17 cellular contexts compared by ENCODE assay signal in the genomic region with DNA sequence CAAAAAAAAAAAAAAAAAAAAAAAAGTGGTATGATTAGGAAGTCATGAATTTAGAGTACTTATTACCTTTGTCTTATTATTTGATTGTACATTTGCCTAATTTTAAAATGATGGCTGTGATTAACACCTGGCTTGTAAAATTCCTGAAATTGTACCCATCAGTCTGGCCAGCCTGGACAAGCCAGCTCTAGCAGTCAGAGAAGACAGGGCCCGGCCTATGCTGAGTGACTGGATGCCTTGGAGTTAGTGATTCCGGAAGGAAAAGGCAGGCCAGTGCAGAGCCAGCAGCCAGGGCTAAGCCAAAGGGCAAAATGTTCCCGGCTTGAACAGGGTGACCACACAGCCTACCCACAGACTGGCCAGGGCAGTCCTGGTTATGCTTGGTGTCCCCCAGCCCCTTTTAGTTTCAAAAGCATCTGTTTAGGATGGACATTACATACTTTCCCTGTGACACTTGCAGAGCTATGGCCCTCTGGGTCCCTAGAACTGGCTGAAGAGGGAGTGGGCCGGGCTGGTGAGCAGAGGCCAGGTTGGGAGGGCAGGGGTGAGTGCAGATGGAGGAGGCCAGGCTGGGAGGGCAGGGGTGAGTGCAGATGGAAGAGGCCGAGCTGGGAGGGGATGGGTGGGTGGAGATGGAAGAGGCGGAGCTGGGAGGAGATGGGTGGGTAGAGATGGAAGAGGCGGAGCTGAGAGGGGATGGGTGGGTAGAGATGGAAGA.
A peak's percentile ranks its signal among the peaks of the same experiment; 100 is the strongest.
DNase-seq lines count a peak whose midpoint lies in the region; ATAC-seq and TF ChIP-seq lines count a peak whose summit lies in the region.
"Had no signal": no experiment of that assay in that cellular context is flagged by ENCODE, and none has a peak within 500 bp of the region (broad histone marks: within the 10 kb centered on the region; RNA-seq: fewer than 3 reads in every experiment).

No MANE protein-coding gene starts in this region.

- WGBS in ovary, 3 donors: 77 to 87% (median 83%) methylated on average over 5 to 7 of the region's 7 CpGs
- 76 to 87% (median 84%) methylated on average over 7 of the region's 7 CpGs for WGBS in psoas muscle, 3 donors

- peak overlapping the region; percentile 100 for H3K27ac ChIP-seq in epithelial cell of prostate
- no peak overlapping the region for H3K27ac ChIP-seq in ovary
- H3K27ac ChIP-seq in psoas muscle: no peak overlapping the region
- H3K27ac ChIP-seq: 22Rv1, C4-2B, HL-60 had no signal

- peak; percentile 19 for ATAC-seq in left lobe of liver
- ATAC-seq in psoas muscle: no peak

- H3K9me3 ChIP-seq in ovary (no peaks in the 10 kb centered on the region), psoas muscle (no peaks in the 10 kb centered on the region)

- intact Hi-C loops in ovary (cut with DNase I) (no loop called here), psoas muscle (cut with DNase I) (no loop called here)

- H3K4me3 ChIP-seq in ovary (no peak overlapping the region), psoas muscle (no peak overlapping the region)

- no peak for TF ChIP-seq EP300 in ovary (IDR thresholded peaks at IDR 0.05)

- no peak for TF ChIP-seq POLR2A in ovary (IDR thresholded peaks at IDR 0.05)

- peak; percentile 4 for DNase-seq in DMS79 (lab: John Stamatoyannopoulos, UW)
- no peak for DNase-seq in DMS79 treated with DMSO at 0.1 percent for 48 hours (lab: John Stamatoyannopoulos, UW)
- peak; percentile 49 for DNase-seq in epithelial cell of prostate (ENCODE audit: low read depth, low spot score)
- DNase-seq in left lobe of liver (ENCODE audit: low spot score): no peak
- no peak for DNase-seq in stimulated activated CD4-positive, alpha-beta T cell treated with anti-CD3 and anti-CD28 coated beads, Interleukin-2, amount 100 ng/mL, for 48 hours
- DNase-seq in ovary: no peak
- no peak for DNase-seq in psoas muscle
- no peak for DNase-seq in anterior cingulate cortex (lab: John Stamatoyannopoulos, UW)
- DNase-seq: AML-193, DND-41, NCI-H1105, NCI-H1694, NCI-H510A treated with DMSO at 0.1 percent for 48 hours, NCI-H774 had no signal

- no peaks in the 10 kb centered on the region for H3K4me1 ChIP-seq in ovary (ENCODE audit: insufficient read depth)
- no peaks in the 10 kb centered on the region for H3K4me1 ChIP-seq in psoas muscle

- no peak for TF ChIP-seq CTCF in ovary (IDR thresholded peaks at IDR 0.05)
- TF ChIP-seq CTCF in psoas muscle (IDR thresholded peaks at IDR 0.05): no peak

- H3K36me3 ChIP-seq in ovary: no peaks in the 10 kb centered on the region
- no peaks in the 10 kb centered on the region for H3K36me3 ChIP-seq in psoas muscle (ENCODE audit: insufficient read depth in 1 of 2, low read depth in 1 of 2)

- H3K27me3 ChIP-seq in ovary: no peaks in the 10 kb centered on the region
- H3K27me3 ChIP-seq in psoas muscle (ENCODE audit: insufficient read depth in 3 of 3, low read length in 2 of 3): no peaks in the 10 kb centered on the region

Comparison
In these comparisons a context has a peak if more than half of its experiments do, and no peak if none do; other contexts are left out.
1. DNase-seq: peak in DMS79 (single experiment) and epithelial cell of prostate (single experiment); none in DMS79 treated with DMSO at 0.1 percent for 48 hours (single experiment), left lobe of liver (single experiment), stimulated activated CD4-positive, alpha-beta T cell treated with anti-CD3 and anti-CD28 coated beads, Interleukin-2, amount 100 ng/mL, for 48 hours (0 of 2), ovary (0 of 5), psoas muscle (0 of 2) and anterior cingulate cortex (0 of 58).